ENCODE assay signal across 9 cellular contexts in genomic region chr22:20549232-20549841, GRCh38. TPM values are rescaled to one million over a fixed set of nuclear protein-coding genes. Genes with fewer than 3 reads are reported as not detected.
DNase-seq lines count a peak whose midpoint lies in the region; ATAC-seq, FAIRE-seq and TF ChIP-seq lines count a peak whose summit lies in the region.
"Had no signal": no experiment of that assay in that cellular context is flagged by ENCODE, and none has a peak within 500 bp of the region (broad histone marks: within the 10 kb centered on the region; RNA-seq: fewer than 3 reads in every experiment).

No MANE protein-coding gene starts in this region.

- no peak for FAIRE-seq in HTR-8/SVneo (lab: Jason Lieb, UNC)
- FAIRE-seq: A549 had no signal

- H3K9me3 Mint-ChIP-seq in activated naive CD4-positive, alpha-beta T cell treated with anti-CD3 and anti-CD28 coated beads for 36 hours: no peaks in the 10 kb centered on the region

- no peaks in the 10 kb centered on the region for H3K9me3 ChIP-seq in hepatocyte (ENCODE audit: low read depth)
- H3K9me3 ChIP-seq: A549 had no signal

- H4K20me1 ChIP-seq in hepatocyte (ENCODE audit: insufficient read depth, poor library complexity, severe bottlenecking): peaks cover 32% of the 10 kb centered on the region

- H3K27ac ChIP-seq in hepatocyte: peak overlapping the region; percentile 96
- H3K27ac ChIP-seq: A549 had no signal

- CTCF ChIA-PET in activated naive CD4-positive, alpha-beta T cell treated with anti-CD3 and anti-CD28 coated beads for 36 hours (lab: Charles Lee): interaction anchor here (0.6 to 9.7 kb wide), 7 partner anchors 9 to 131 kb away, joined by 3 to 115 read pairs (median 3); no protein-coding TSS in a partner anchor

- H3K36me3 ChIP-seq in hepatocyte (replicated peaks; ENCODE audit: insufficient read depth, low read depth): no peaks in the 10 kb centered on the region

- peak overlapping the region; percentile 70 for H3K4me3 Mint-ChIP-seq in activated naive CD4-positive, alpha-beta T cell treated with anti-CD3 and anti-CD28 coated beads for 36 hours

- peaks cover 90% of the 10 kb centered on the region for H3K4me1 Mint-ChIP-seq in activated naive CD4-positive, alpha-beta T cell treated with anti-CD3 and anti-CD28 coated beads for 36 hours (ENCODE audit: low read depth)

- no peak for TF ChIP-seq CTCF in hepatocyte (IDR thresholded peaks at IDR 0.05; ENCODE audit: poor library complexity)

- WGBS in hepatocyte (ENCODE audit: low lambda C conversion rate, missing lambda C conversion rate): 88% methylated on average over 7 of the region's 7 CpGs

- no peak overlapping the region for H3K4me3 ChIP-seq in hepatocyte
- H3K4me3 ChIP-seq: A549 had no signal

- no peak overlapping the region for H3K4me2 ChIP-seq in hepatocyte
- H3K4me2 ChIP-seq: A549 had no signal

- H3K36me3 Mint-ChIP-seq in activated naive CD4-positive, alpha-beta T cell treated with anti-CD3 and anti-CD28 coated beads for 36 hours (ENCODE audit: low read depth): peaks cover 33% of the 10 kb centered on the region

- H3K79me2 ChIP-seq in hepatocyte: peaks cover 69% of the 10 kb centered on the region

- H3K27me3 ChIP-seq in hepatocyte: no peaks in the 10 kb centered on the region

- H2AFZ ChIP-seq in hepatocyte: no peak overlapping the region

- intact Hi-C loops in activated naive CD4-positive, alpha-beta T cell treated with anti-CD3 and anti-CD28 coated beads for 36 hours (cut with micrococcal nuclease): no loop called here

- peak; percentile 36 for DNase-seq in activated CD4-positive, alpha-beta T cell treated with anti-CD3 and anti-CD28 coated beads for 1 hour
- no peak for DNase-seq in activated CD4-positive, alpha-beta T cell treated with anti-CD3 and anti-CD28 coated beads, Interleukin-2, amount 50 U/mL, for 4 hours
- DNase-seq in activated naive CD4-positive, alpha-beta T cell treated with anti-CD3 and anti-CD28 coated beads for 36 hours: peak; percentile 74
- DNase-seq in hepatocyte (ENCODE audit: low spot score) (no peak), HTR-8/SVneo (ENCODE audit: insufficient read length, low spot score) (no peak)
- DNase-seq in stimulated activated naive CD8-positive, alpha-beta T cell treated with anti-CD3 and anti-CD28 coated beads, Interleukin-15, Interleukin-2, amounts not matched to agents 100 U/mL and 50 U/mL, for 24 hours: peak; percentile 46

- H3K9me2 ChIP-seq in hepatocyte (replicated peaks; ENCODE audit: insufficient read depth): no peaks in the 10 kb centered on the region

- no peaks in the 10 kb centered on the region for H3K27me3 Mint-ChIP-seq in activated naive CD4-positive, alpha-beta T cell treated with anti-CD3 and anti-CD28 coated beads for 36 hours (ENCODE audit: low read depth)

- H3K27ac Mint-ChIP-seq in activated naive CD4-positive, alpha-beta T cell treated with anti-CD3 and anti-CD28 coated beads for 36 hours: peak overlapping the region; percentile 100

- ATAC-seq in stimulated activated naive CD8-positive, alpha-beta T cell treated with anti-CD3 and anti-CD28 coated beads, Interleukin-15, Interleukin-2, amounts not matched to agents 100 U/mL and 50 U/mL, for 24 hours: no peak
- ATAC-seq in HG02588 (IDR thresholded peaks at IDR 0.05; ENCODE audit: unreplicated experiment): no peak
- ATAC-seq in GM19395 (IDR thresholded peaks at IDR 0.05; ENCODE audit: unreplicated experiment): no peak
- ATAC-seq: A549 had no signal

- H3K4me1 ChIP-seq in hepatocyte (ENCODE audit: insufficient read depth): peaks cover 45% of the 10 kb centered on the region

RNA-seq across cellular contexts. Expression of gene MED15, which starts 41.9 kb away (rescaled TPM):
- 100 to 1,000 TPM in 1 of 2 experiments, 10 to 100 TPM in 1; 94.7 to 108 TPM for total RNA-seq in activated naive CD4-positive, alpha-beta T cell treated with anti-CD3 and anti-CD28 coated beads for 36 hours
- 19.7 and 31.5 TPM in 2 replicates for total RNA-seq in hepatocyte
- polyA plus RNA-seq in hepatocyte: 53.1 and 53.2 TPM in 2 replicates

RNA-seq across cellular contexts. Expression of gene KLHL22, which starts 53.7 kb away (rescaled TPM):
- total RNA-seq in activated naive CD4-positive, alpha-beta T cell treated with anti-CD3 and anti-CD28 coated beads for 36 hours: 10 to 100 TPM; 10.1 to 11.7 TPM
- 32.5 and 38.0 TPM in 2 replicates for total RNA-seq in hepatocyte
- polyA plus RNA-seq in hepatocyte: 20.5 and 23.6 TPM in 2 replicates

Comparison
In these comparisons a context has a peak if more than half of its experiments do, and no peak if none do; other contexts are left out.
1. DNase-seq: peak in activated CD4-positive, alpha-beta T cell treated with anti-CD3 and anti-CD28 coated beads for 1 hour (single experiment), activated naive CD4-positive, alpha-beta T cell treated with anti-CD3 and anti-CD28 coated beads for 36 hours (single experiment) and stimulated activated naive CD8-positive, alpha-beta T cell treated with anti-CD3 and anti-CD28 coated beads, Interleukin-15, Interleukin-2, amounts not matched to agents 100 U/mL and 50 U/mL, for 24 hours (single experiment); none in activated CD4-positive, alpha-beta T cell treated with anti-CD3 and anti-CD28 coated beads, Interleukin-2, amount 50 U/mL, for 4 hours (0 of 2), hepatocyte (single experiment) and HTR-8/SVneo (single experiment).